ENCODE assay signal across 10 cellular contexts in the genomic region with DNA sequence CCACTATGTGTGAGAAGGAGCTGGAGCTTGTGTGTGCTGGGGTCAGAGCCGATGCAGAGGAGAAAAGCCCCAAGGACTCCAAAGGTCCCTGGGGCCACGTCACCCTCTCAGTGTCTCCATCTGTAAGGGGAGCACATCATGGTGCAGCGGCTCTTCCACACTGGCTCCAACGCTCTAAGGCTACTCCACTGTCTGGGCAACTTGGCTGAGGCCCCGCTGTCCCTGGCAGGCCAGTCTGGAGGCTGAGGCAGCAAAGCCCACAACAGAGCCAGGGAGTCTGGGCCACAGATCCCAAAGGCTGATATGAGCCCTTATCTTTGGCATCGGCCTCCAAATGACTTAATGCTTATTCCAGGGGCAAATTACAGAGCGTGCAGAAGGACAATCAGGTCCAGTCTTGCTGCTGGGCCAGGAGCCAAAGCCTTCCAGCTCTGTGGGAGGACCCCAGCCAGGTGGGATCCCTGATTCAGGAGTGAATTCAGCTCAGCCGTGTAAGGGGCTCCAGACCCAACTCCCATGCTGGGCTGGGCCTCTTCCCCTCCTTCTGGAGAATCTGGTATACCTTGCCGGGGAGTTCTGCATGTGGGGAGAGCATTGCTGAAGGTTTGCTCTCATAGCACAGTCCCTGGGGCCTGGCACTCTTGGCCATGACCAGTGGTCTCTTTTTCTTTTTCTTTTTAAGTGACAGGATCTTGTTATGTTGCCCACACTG. TPM values are rescaled to one million over a fixed set of nuclear protein-coding genes. Genes with fewer than 3 reads are reported as not detected.
DNase-seq lines count a peak whose midpoint lies in the region; ATAC-seq and TF ChIP-seq lines count a peak whose summit lies in the region.
"Had no signal": no experiment of that assay in that cellular context is flagged by ENCODE, and none has a peak within 500 bp of the region (broad histone marks: within the 10 kb centered on the region; RNA-seq: fewer than 3 reads in every experiment).

No MANE protein-coding gene starts in this region.

- peak overlapping the region; percentile 94; the same call in 1 of the 2 replicates for H3K9ac ChIP-seq in BLaER1
- H3K9ac ChIP-seq in H9 (ENCODE audit: extremely low read depth, insufficient read length, low read length), result no peak overlapping the region

- H3K4me3 ChIP-seq in BLaER1 (peak overlapping the region; percentile 96; the same call in 1 of the 2 replicates), mucosa of descending colon (no peak overlapping the region)
- H3K4me3 ChIP-seq: coronary artery had no signal

- no CpG with 5 or more reads among the region's 9 CpGs for WGBS in H9 (ENCODE audit: extremely low coverage, insufficient read length, low lambda C conversion rate)

- peaks cover 40% of the 10 kb centered on the region for H3K27me3 Mint-ChIP-seq in H9 (ENCODE audit: low read depth)
- no peaks in the 10 kb centered on the region for H3K27me3 Mint-ChIP-seq in activated T-cell treated with anti-CD3 and anti-CD28 coated beads, Interleukin-2, amount 50 U/mL, for 72 hours (ENCODE audit: low read depth)

- H3K14ac ChIP-seq in H9 (ENCODE audit: insufficient read depth, low read length), result no peak overlapping the region

- no peaks in the 10 kb centered on the region for H3K79me1 ChIP-seq in H9 (ENCODE audit: insufficient read depth, low read depth, low read length, poor library complexity, severe bottlenecking)

- TF ChIP-seq CTCF in H9 (conservative IDR thresholded peaks at IDR 0.05) (no peak), mucosa of descending colon (IDR thresholded peaks at IDR 0.05) (no peak)

- H2BK120ac ChIP-seq in H9 (ENCODE audit: low read depth, low read length, poor library complexity, severe bottlenecking), result no peak overlapping the region

- H4K20me1 ChIP-seq in BLaER1 (peaks cover 26% of the 10 kb centered on the region), H9 (ENCODE audit: control insufficient read depth, insufficient read depth, insufficient read length) (no peaks in the 10 kb centered on the region)

- peak overlapping the region; percentile 95 for H3K27ac ChIP-seq in BLaER1
- H3K27ac ChIP-seq in H9 (ENCODE audit: insufficient read length, low read depth, low read length), result no peak overlapping the region

- no peak overlapping the region for H3K27ac Mint-ChIP-seq in H9
- H3K27ac Mint-ChIP-seq in activated T-cell treated with anti-CD3 and anti-CD28 coated beads, Interleukin-2, amount 50 U/mL, for 72 hours, result peak overlapping the region; percentile 95

- H3K27me3 ChIP-seq in BLaER1 (no peaks in the 10 kb centered on the region), H9 (ENCODE audit: insufficient read depth, low read length) (no peaks in the 10 kb centered on the region; the same call in 1 of the 2 replicates)

- H3K18ac ChIP-seq in H9 (ENCODE audit: insufficient read length, low read depth, low read length), result no peak overlapping the region

- no peak overlapping the region for H3K56ac ChIP-seq in H9 (ENCODE audit: insufficient read length, low read depth, low read length)

- no peak overlapping the region for H2BK20ac ChIP-seq in H9 (ENCODE audit: low read depth, low read length, poor library complexity, severe bottlenecking)

- H2BK15ac ChIP-seq in H9 (ENCODE audit: low read depth, low read length), result no peak overlapping the region

- H3K36me3 ChIP-seq in BLaER1 (peaks cover 21% of the 10 kb centered on the region), mucosa of descending colon (ENCODE audit: low read depth) (no peaks in the 10 kb centered on the region)

- no peak overlapping the region for H4K5ac ChIP-seq in H9 (ENCODE audit: insufficient read length, low read depth, low read length)

- H3K4ac ChIP-seq in H9 (ENCODE audit: low read depth, low read length), result no peak overlapping the region

- no peaks in the 10 kb centered on the region for H3K79me2 ChIP-seq in H9 (ENCODE audit: insufficient read depth, low read length)

- H2AK5ac ChIP-seq in H9 (ENCODE audit: insufficient read length, low read length), result no peak overlapping the region

- H3K4me2 ChIP-seq in BLaER1 (peak overlapping the region; percentile 95), H9 (ENCODE audit: insufficient read depth, insufficient read length, low read length) (no peak overlapping the region)

- H3K9me3 Mint-ChIP-seq in H9, result 0 out of 5 replicates have a peak, but pooled peaks cover 0 to 1% of the 10 kb centered on the region in 2 experiments
- H3K9me3 Mint-ChIP-seq in activated T-cell treated with anti-CD3 and anti-CD28 coated beads, Interleukin-2, amount 50 U/mL, for 72 hours, result no peaks in the 10 kb centered on the region

- H3K9me3 ChIP-seq in BLaER1 (no peaks in the 10 kb centered on the region), H9 (ENCODE audit: control insufficient read depth, low read depth, low read length) (no peaks in the 10 kb centered on the region), mucosa of descending colon (no peaks in the 10 kb centered on the region)

- H3K4me1 ChIP-seq in BLaER1, result peaks cover 80% of the 10 kb centered on the region
- no peaks in the 10 kb centered on the region; the same call in 1 of the 2 replicates for H3K4me1 ChIP-seq in H9 (ENCODE audit: insufficient read depth, low read length)
- H3K4me1 ChIP-seq in mucosa of descending colon (ENCODE audit: low read depth), result peaks cover 13% of the 10 kb centered on the region

- ATAC-seq in activated T-cell treated with anti-CD3 and anti-CD28 coated beads, Interleukin-2, amount 50 U/mL, for 72 hours (replicated peaks in 1 of 2), result no peak
- ATAC-seq in mucosa of descending colon (no peak), HG03378 (IDR thresholded peaks at IDR 0.05; ENCODE audit: unreplicated experiment) (no peak), GM21447 (IDR thresholded peaks at IDR 0.05; ENCODE audit: unreplicated experiment) (no peak)

- no peak overlapping the region for H3T11ph ChIP-seq in H9 (ENCODE audit: low read length)

- H3K36me3 Mint-ChIP-seq in H9 (ENCODE audit: insufficient read depth in 1 of 3, low read depth in 3 of 3), result peaks cover 0 to 18% (median 1%) of the 10 kb centered on the region in 3 experiments; a peak in 3 of 7 replicates
- peaks cover 17 to 18% of the 10 kb centered on the region in 2 donors for H3K36me3 Mint-ChIP-seq in activated T-cell treated with anti-CD3 and anti-CD28 coated beads, Interleukin-2, amount 50 U/mL, for 72 hours (ENCODE audit: insufficient read depth in 2 of 2)

- no peak overlapping the region for H2BK12ac ChIP-seq in H9 (ENCODE audit: insufficient read length, low read depth, low read length)

- H4K8ac ChIP-seq in H9 (replicated peaks; ENCODE audit: insufficient read length, low read depth, low read length), result no peak overlapping the region

- H2BK5ac ChIP-seq in H9 (ENCODE audit: insufficient read length, low read length), result no peak overlapping the region

- H4K91ac ChIP-seq in H9 (ENCODE audit: insufficient read length, low read depth, low read length), result no peak overlapping the region

- H2AFZ ChIP-seq in H9 (ENCODE audit: low read length), result no peak overlapping the region

- no peak overlapping the region for H3K23ac ChIP-seq in H9 (ENCODE audit: insufficient read length, low read depth, low read length)

- intact Hi-C loops in mucosa of descending colon (cut with DNase I, micrococcal nuclease), result no loop called here

- peaks cover 22 to 49% of the 10 kb centered on the region in 2 experiments for H3K4me1 Mint-ChIP-seq in H9
- peaks cover 73% of the 10 kb centered on the region for H3K4me1 Mint-ChIP-seq in activated T-cell treated with anti-CD3 and anti-CD28 coated beads, Interleukin-2, amount 50 U/mL, for 72 hours (ENCODE audit: low read depth)

- H3K4me3 Mint-ChIP-seq in H9, result no peak overlapping the region
- peak overlapping the region; percentile 76 to 94 for H3K4me3 Mint-ChIP-seq in activated T-cell treated with anti-CD3 and anti-CD28 coated beads, Interleukin-2, amount 50 U/mL, for 72 hours

- H3K23me2 ChIP-seq in H9 (ENCODE audit: insufficient read length, low read depth, low read length, poor library complexity, severe bottlenecking), result peaks cover 6% of the 10 kb centered on the region

- DNase-seq in H9 (peak; percentile 28), mucosa of descending colon (peak in 2 of 3 donors; percentile 33 to 56), middle frontal gyrus (ENCODE audit: extremely low spot score, low spot score) (no peak)
- peak in 1 of 2 donors; percentile 53 for DNase-seq in activated T-cell treated with anti-CD3 and anti-CD28 coated beads, Interleukin-2, amount 50 U/mL, for 72 hours
- DNase-seq in stimulated activated CD4-positive, alpha-beta T cell treated with anti-CD3 and anti-CD28 coated beads, Interleukin-4, amount 100 ng/mL, for 1 hour, result no peak

RNA-seq across cellular contexts. Expression of a gene that starts 1.8 kb away (rescaled TPM):
- total RNA-seq in H9 (2021) (13.5 and 14.9 TPM in 2 replicates), mucosa of descending colon (1 to 10 TPM; 1.5 to 2.3 (median 1.6) TPM)
- total RNA-seq in activated T-cell treated with anti-CD3 and anti-CD28 coated beads, Interleukin-2, amount 50 U/mL, for 72 hours, result 100 to 1,000 TPM; 340 to 388 TPM

RNA-seq across cellular contexts. Expression of a gene that starts 8.7 kb away (rescaled TPM):
- total RNA-seq in H9 (2021) (0.72 and 0.81 TPM in 2 replicates), mucosa of descending colon (not detected)
- total RNA-seq in activated T-cell treated with anti-CD3 and anti-CD28 coated beads, Interleukin-2, amount 50 U/mL, for 72 hours, result 1 to 10 TPM; 8.1 to 9.1 TPM
- total RNA-seq: mucosa of gallbladder had no signal

RNA-seq across cellular contexts. Expression of a gene that starts 30.7 kb away (rescaled TPM):
- total RNA-seq in H9 (2021) (2.7 TPM in 2 replicates), mucosa of descending colon (under 1 TPM; 0.17 to 0.73 (median 0.36) TPM)
- total RNA-seq in activated T-cell treated with anti-CD3 and anti-CD28 coated beads, Interleukin-2, amount 50 U/mL, for 72 hours, result 1 to 10 TPM; 1.7 to 2.1 TPM

Comparison
In these comparisons a context has a peak if more than half of its experiments do, and no peak if none do; other contexts are left out.
1. DNase-seq: peak in H9 (single experiment) and mucosa of descending colon (2 of 3); none in middle frontal gyrus (single experiment) and stimulated activated CD4-positive, alpha-beta T cell treated with anti-CD3 and anti-CD28 coated beads, Interleukin-4, amount 100 ng/mL, for 1 hour (single experiment).
2. H3K4me3 Mint-ChIP-seq: peak in activated T-cell treated with anti-CD3 and anti-CD28 coated beads, Interleukin-2, amount 50 U/mL, for 72 hours (2 of 2); none in H9 (0 of 2).
3. RNA of a gene that starts 1.8 kb away (total RNA-seq): 340 to 388 TPM in activated T-cell treated with anti-CD3 and anti-CD28 coated beads, Interleukin-2, amount 50 U/mL, for 72 hours; 13.5 to 14.9 TPM in H9 and 1.5 to 2.3 TPM in mucosa of descending colon; every median in the first group is over 10 times any median in the second.